Comparison of ENCODE assay signal across 14 cellular contexts in genomic region chr14:99241314-99242035, GRCh38. TPM values are rescaled to one million over a fixed set of nuclear protein-coding genes. Genes with fewer than 3 reads are reported as not detected.
DNase-seq lines count a peak whose midpoint lies in the region; ATAC-seq and TF ChIP-seq lines count a peak whose summit lies in the region.
"Had no signal": no experiment of that assay in that cellular context is flagged by ENCODE, and none has a peak within 500 bp of the region (broad histone marks: within the 10 kb centered on the region; RNA-seq: fewer than 3 reads in every experiment).

No MANE protein-coding gene starts in this region.

- H3K9me3 ChIP-seq in esophagus squamous epithelium (no peaks in the 10 kb centered on the region), suprapubic skin (no peaks in the 10 kb centered on the region)
- H3K9me3 ChIP-seq: lower lobe of right lung had no signal

- peak overlapping the region; percentile 54 to 83 (median 78) for H3K27ac ChIP-seq in esophagus squamous epithelium
- H3K27ac ChIP-seq in suprapubic skin, result peak overlapping the region; percentile 84
- H3K27ac ChIP-seq: lower lobe of right lung had no signal

- peak overlapping the region in 2 of 4 donors; percentile 2 to 15 for H3K4me3 ChIP-seq in esophagus squamous epithelium
- H3K4me3 ChIP-seq in suprapubic skin, result no peak overlapping the region
- H3K4me3 ChIP-seq: K562, lower lobe of right lung had no signal

- POLR2A ChIA-PET in activated CD4-positive, alpha-beta T cell treated with anti-CD3 and anti-CD28 coated beads for 36 hours (lab: Charles Lee), result interaction anchor here (0.7 to 2.0 kb wide), 13 partner anchors 8 to 1264 kb away, joined by 3 to 8 read pairs (median 4); no protein-coding TSS in a partner anchor

- no peak for TF ChIP-seq EP300 in suprapubic skin (IDR thresholded peaks at IDR 0.05)

- 17 to 36% methylated on average over 18 of the region's 18 CpGs for WGBS in esophagus squamous epithelium, 2 donors
- 30% methylated on average over 18 of the region's 18 CpGs for WGBS in suprapubic skin

- peaks cover 80% of the 10 kb centered on the region for H3K4me1 Mint-ChIP-seq in activated CD4-positive, alpha-beta T cell treated with anti-CD3 and anti-CD28 coated beads for 36 hours
- H3K4me1 Mint-ChIP-seq in activated T-cell treated with anti-CD3 and anti-CD28 coated beads, Interleukin-2, amount 50 U/mL, for 24 hours (ENCODE audit: low read depth), result peaks cover 86% of the 10 kb centered on the region

- TF ChIP-seq POLR2A in esophagus squamous epithelium (IDR thresholded peaks at IDR 0.05) (no peak), suprapubic skin (IDR thresholded peaks at IDR 0.05) (no peak)

- intact Hi-C loops in activated CD4-positive, alpha-beta T cell treated with anti-CD3 and anti-CD28 coated beads for 36 hours (cut with DNase I, micrococcal nuclease), result loop anchor here (1.0 to 5.0 kb wide), 3 partner anchors 25 to 54 kb away; no protein-coding TSS in a partner anchor
- intact Hi-C loops in esophagus squamous epithelium (cut with DNase I), result no loop called here

- H3K4me1 ChIP-seq in esophagus squamous epithelium (peaks cover 21 to 72% (median 38%) of the 10 kb centered on the region in 3 donors), suprapubic skin (peaks cover 56% of the 10 kb centered on the region)
- H3K4me1 ChIP-seq: lower lobe of right lung had no signal

- H3K27ac Mint-ChIP-seq in activated CD4-positive, alpha-beta T cell treated with anti-CD3 and anti-CD28 coated beads for 36 hours, result peak overlapping the region; percentile 93
- peak overlapping the region; percentile 97 for H3K27ac Mint-ChIP-seq in activated T-cell treated with anti-CD3 and anti-CD28 coated beads, Interleukin-2, amount 50 U/mL, for 24 hours

- peaks cover 65% of the 10 kb centered on the region for H3K36me3 Mint-ChIP-seq in activated CD4-positive, alpha-beta T cell treated with anti-CD3 and anti-CD28 coated beads for 36 hours (ENCODE audit: low read depth)
- H3K36me3 Mint-ChIP-seq in activated T-cell treated with anti-CD3 and anti-CD28 coated beads, Interleukin-2, amount 50 U/mL, for 24 hours (ENCODE audit: low read depth), result peaks cover 70% of the 10 kb centered on the region

- peak; percentile 30 for ATAC-seq in activated CD4-positive, alpha-beta T cell treated with anti-CD3 and anti-CD28 coated beads for 36 hours
- ATAC-seq in GM19351 (IDR thresholded peaks at IDR 0.05; ENCODE audit: unreplicated experiment), result no peak
- ATAC-seq: K562, lower lobe of right lung had no signal

- H3K27me3 ChIP-seq in esophagus squamous epithelium (peaks cover 0 to 31% (median 0%) of the 10 kb centered on the region in 4 donors), suprapubic skin (peaks cover 11% of the 10 kb centered on the region)

- H3K27me3 Mint-ChIP-seq in activated CD4-positive, alpha-beta T cell treated with anti-CD3 and anti-CD28 coated beads for 36 hours, result no peaks in the 10 kb centered on the region
- H3K27me3 Mint-ChIP-seq in activated T-cell treated with anti-CD3 and anti-CD28 coated beads, Interleukin-2, amount 50 U/mL, for 24 hours, result no peaks in the 10 kb centered on the region

- H3K9me3 Mint-ChIP-seq in activated CD4-positive, alpha-beta T cell treated with anti-CD3 and anti-CD28 coated beads for 36 hours (ENCODE audit: low read depth), result no peaks in the 10 kb centered on the region
- no peaks in the 10 kb centered on the region for H3K9me3 Mint-ChIP-seq in activated T-cell treated with anti-CD3 and anti-CD28 coated beads, Interleukin-2, amount 50 U/mL, for 24 hours

- DNase-seq in activated CD4-positive, alpha-beta T cell treated with anti-CD3 and anti-CD28 coated beads for 36 hours, result peak; percentile 74
- no peak for DNase-seq in activated CD4-positive, alpha-beta T cell treated with anti-CD3 and anti-CD28 coated beads, Interleukin-2, amount 50 U/mL, for 48 hours
- peak; percentile 63 for DNase-seq in activated T-cell treated with anti-CD3 and anti-CD28 coated beads, Interleukin-2, amount 50 U/mL, for 24 hours
- DNase-seq in esophagus squamous epithelium (lab: John Stamatoyannopoulos, UW), result no peak
- DNase-seq in suprapubic skin (ENCODE audit: low spot score in 2 of 2), result no peak
- no peak for DNase-seq in DMS153 treated with DMSO at 0.1 percent for 48 hours (lab: John Stamatoyannopoulos, UW; ENCODE audit: unreplicated experiment)
- DNase-seq in DMS114 treated with DMSO at 0.1 percent for 48 hours (lab: John Stamatoyannopoulos, UW; ENCODE audit: unreplicated experiment), result no peak
- DNase-seq: EL, NCI-H2227 treated with DMSO at 0.1 percent for 48 hours, SIG-M5 had no signal

- H3K36me3 ChIP-seq in esophagus squamous epithelium, result peaks cover 0 to 12% (median 0%) of the 10 kb centered on the region in 3 donors
- no peaks in the 10 kb centered on the region for H3K36me3 ChIP-seq in suprapubic skin
- H3K36me3 ChIP-seq: lower lobe of right lung had no signal

- TF ChIP-seq CTCF in esophagus squamous epithelium (IDR thresholded peaks at IDR 0.05) (no peak), suprapubic skin (IDR thresholded peaks at IDR 0.05) (no peak)

- CTCF ChIA-PET in activated CD4-positive, alpha-beta T cell treated with anti-CD3 and anti-CD28 coated beads for 36 hours (lab: Charles Lee), result interaction anchor here (0.6 to 2.9 kb wide), 16 partner anchors 9 to 1063 kb away, joined by 3 to 9 read pairs (median 4); no protein-coding TSS in a partner anchor

- peak overlapping the region; percentile 67 for H3K4me3 Mint-ChIP-seq in activated CD4-positive, alpha-beta T cell treated with anti-CD3 and anti-CD28 coated beads for 36 hours
- H3K4me3 Mint-ChIP-seq in activated T-cell treated with anti-CD3 and anti-CD28 coated beads, Interleukin-2, amount 50 U/mL, for 24 hours, result peak overlapping the region; percentile 82

RNA-seq across cellular contexts. Expression of gene BCL11B, which starts 30.5 kb away (rescaled TPM):
- total RNA-seq in activated CD4-positive, alpha-beta T cell treated with anti-CD3 and anti-CD28 coated beads for 36 hours, result 10 to 100 TPM; 62.1 to 66.2 TPM
- total RNA-seq in esophagus squamous epithelium (10 to 100 TPM; 10.1 to 19.3 (median 12.9) TPM), suprapubic skin (10 to 100 TPM; 35.9 to 53.8 (median 47.5) TPM)
- total RNA-seq: fibroblast of villous mesenchyme had no signal

Comparison
In these comparisons a context has a peak if more than half of its experiments do, and no peak if none do; other contexts are left out.
1. DNase-seq: peak in activated CD4-positive, alpha-beta T cell treated with anti-CD3 and anti-CD28 coated beads for 36 hours (single experiment) and activated T-cell treated with anti-CD3 and anti-CD28 coated beads, Interleukin-2, amount 50 U/mL, for 24 hours (single experiment); none in activated CD4-positive, alpha-beta T cell treated with anti-CD3 and anti-CD28 coated beads, Interleukin-2, amount 50 U/mL, for 48 hours (0 of 2), esophagus squamous epithelium (single experiment), suprapubic skin (0 of 2), DMS153 treated with DMSO at 0.1 percent for 48 hours (single experiment) and DMS114 treated with DMSO at 0.1 percent for 48 hours (single experiment).